16 cellular contexts compared by ENCODE assay signal in genomic region chr1:160789051-160789701, GRCh38. TPM values are rescaled to one million over a fixed set of nuclear protein-coding genes. Genes with fewer than 3 reads are reported as not detected.
DNase-seq lines count a peak whose midpoint lies in the region; ATAC-seq, FAIRE-seq and TF ChIP-seq lines count a peak whose summit lies in the region.
"Had no signal": no experiment of that assay in that cellular context is flagged by ENCODE, and none has a peak within 500 bp of the region (broad histone marks: within the 10 kb centered on the region; RNA-seq: fewer than 3 reads in every experiment).

No MANE protein-coding gene starts in this region.

- peaks cover 20% of the 10 kb centered on the region for H3K4me1 ChIP-seq in BLaER1
- H3K4me1 ChIP-seq: sigmoid colon, vagina had no signal

- H3F3A ChIP-seq in SU-DHL-6 (ENCODE audit: insufficient read depth) = peaks cover 4% of the 10 kb centered on the region; the same call in 1 of the 2 replicates

- H3K36me3 ChIP-seq in BLaER1 (no peaks in the 10 kb centered on the region), SU-DHL-6 (ENCODE audit: low read length) (no peaks in the 10 kb centered on the region), brain microvascular endothelial cell (replicated peaks) (no peaks in the 10 kb centered on the region)
- H3K36me3 ChIP-seq: sigmoid colon, vagina had no signal

- ATAC-seq in GM19467 (IDR thresholded peaks at IDR 0.05; ENCODE audit: unreplicated experiment) (peak; percentile 10), HG03097 (IDR thresholded peaks at IDR 0.05; ENCODE audit: low FRiP score, unreplicated experiment) (peak; percentile 13), sciatic nerve (no peak)

- H3K27ac ChIP-seq in BLaER1 (no peak overlapping the region), SU-DHL-6 (ENCODE audit: low read depth, low read length) (no peak overlapping the region; the same call in 1 of the 2 replicates), brain microvascular endothelial cell (no peak overlapping the region)
- H3K27ac ChIP-seq: epithelial cell of prostate, sigmoid colon, vagina had no signal

- no peaks in the 10 kb centered on the region for H3K9me2 ChIP-seq in SU-DHL-6 (replicated peaks; ENCODE audit: insufficient read depth, low read length)

- H3K9ac ChIP-seq in BLaER1 (no peak overlapping the region), SU-DHL-6 (ENCODE audit: low read length) (no peak overlapping the region)

- peak overlapping the region; percentile 64 for H2AFZ ChIP-seq in SU-DHL-6 (ENCODE audit: low read depth, low read length, severe bottlenecking)

- no peak for FAIRE-seq in GM12892 (lab: Jason Lieb, UNC)

- H3K27me3 ChIP-seq in BLaER1 = no peaks in the 10 kb centered on the region
- no peaks in the 10 kb centered on the region for H3K27me3 ChIP-seq in SU-DHL-6 (ENCODE audit: low read length)
- no peaks in the 10 kb centered on the region for H3K27me3 ChIP-seq in brain microvascular endothelial cell (replicated peaks)
- H3K27me3 ChIP-seq: sigmoid colon, vagina had no signal

- H3K4me2 ChIP-seq in BLaER1 (peak overlapping the region; percentile 64), SU-DHL-6 (ENCODE audit: low read depth, low read length, poor library complexity, severe bottlenecking) (peak overlapping the region; percentile 28)

- no peak for TF ChIP-seq POLR2A in GM12892 (IDR thresholded peaks at IDR 0.05; ENCODE audit: low read depth, low read length)

- in situ Hi-C loops in brain microvascular endothelial cell (cut with HindIII; ENCODE audit: low pct_ligation_motif_present, low sequenced_read_pairs) = no loop called here

- no peaks in the 10 kb centered on the region for H3K79me2 ChIP-seq in SU-DHL-6 (ENCODE audit: insufficient read depth, low read length)

- H3K9me3 ChIP-seq in BLaER1 = no peaks in the 10 kb centered on the region
- no peaks in the 10 kb centered on the region for H3K9me3 ChIP-seq in SU-DHL-6 (ENCODE audit: insufficient read depth, low read length)
- H3K9me3 ChIP-seq: sigmoid colon, vagina had no signal

- TF ChIP-seq CTCF in SU-DHL-6 (IDR thresholded peaks at IDR 0.05; ENCODE audit: insufficient read depth, low read length, poor library complexity, severe bottlenecking) (no peak), brain microvascular endothelial cell (IDR thresholded peaks at IDR 0.05; ENCODE audit: low read depth, low read length, missing control alignments) (no peak)

- H4K20me1 ChIP-seq in BLaER1 (no peaks in the 10 kb centered on the region), SU-DHL-6 (ENCODE audit: low read depth, low read length) (no peaks in the 10 kb centered on the region)

- DNase-seq in brain microvascular endothelial cell (no peak), NCI-H524 (lab: John Stamatoyannopoulos, UW) (no peak), GM12892 (ENCODE audit: insufficient read length) (no peak), sciatic nerve (ENCODE audit: low spot score) (no peak)
- DNase-seq: activated CD4-positive, alpha-beta T cell treated with anti-CD3 and anti-CD28 coated beads, Interleukin-2, amount 10 ng/mL, durations not matched to agents 7 days and 5 days; activated T-cell treated with anti-CD3 and anti-CD28 coated beads, Interleukin-2, amount 50 U/mL, for 72 hours; mesenchymal stem cell; sigmoid colon; stimulated activated naive CD4-positive, alpha-beta T cell treated with Interleukin-2 at 50 U/mL for 16 hours had no signal

- intact Hi-C loops in sciatic nerve (cut with DNase I) = no loop called here

- H3K4me3 ChIP-seq in BLaER1 = no peak overlapping the region
- no peak overlapping the region for H3K4me3 ChIP-seq in SU-DHL-6 (ENCODE audit: insufficient read depth, low read length, poor library complexity, severe bottlenecking)
- H3K4me3 ChIP-seq in brain microvascular endothelial cell (ENCODE audit: low read depth, low read length) = no peak overlapping the region
- H3K4me3 ChIP-seq: sigmoid colon, vagina had no signal

RNA-seq across cellular contexts. Expression of gene LY9, which starts 6.8 kb away (rescaled TPM):
- 7.6 TPM for polyA plus RNA-seq in GM12892 (2012; ENCODE audit: missing spikeins)
- total RNA-seq in sciatic nerve = 1.2 TPM
- total RNA-seq: glomerular endothelial cell had no signal

RNA-seq across cellular contexts. Expression of gene SLAMF7, which starts 50.1 kb away (rescaled TPM):
- 149 TPM for polyA plus RNA-seq in GM12892 (2012; ENCODE audit: missing spikeins)
- total RNA-seq in sciatic nerve = 1.6 TPM
- total RNA-seq: glomerular endothelial cell had no signal
